Comparison of ENCODE assay signal across 25 cellular contexts in the genomic region with DNA sequence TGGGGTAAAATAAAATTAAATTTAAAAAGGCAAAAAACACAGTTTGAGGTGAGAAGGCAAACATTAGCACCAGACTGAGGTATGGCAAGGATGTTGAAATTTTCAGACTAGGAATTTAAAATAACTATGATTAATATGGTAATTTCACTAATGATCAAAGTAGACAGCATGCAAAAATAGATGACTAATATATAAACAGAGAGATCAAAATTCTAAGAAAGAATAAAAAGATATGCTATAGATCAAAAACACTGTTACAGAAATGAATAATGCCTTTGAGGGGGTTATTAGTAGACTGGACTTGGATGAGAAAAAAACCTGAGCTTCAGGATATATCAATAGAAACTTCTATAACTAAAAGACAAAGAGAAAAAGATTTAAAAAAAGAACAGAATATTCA. TPM values are rescaled to one million over a fixed set of nuclear protein-coding genes. Genes with fewer than 3 reads are reported as not detected.
"Had no signal": no experiment of that assay in that cellular context is flagged by ENCODE, and none has a peak within 500 bp of the region (broad histone marks: within the 10 kb centered on the region; RNA-seq: fewer than 3 reads in every experiment).

No MANE protein-coding gene starts in this region.

- H3K36me3 ChIP-seq: stomach, suprapubic skin, thoracic aorta, thyroid gland, tibial artery, tibial nerve, transverse colon, upper lobe of left lung, upper lobe of right lung, uterus, vagina had no signal

- DNase-seq: stimulated activated CD4-positive, alpha-beta T cell treated with anti-CD3 and anti-CD28 coated beads, Interleukin-2, amount 100 ng/mL, for 48 hours; stimulated activated CD4-positive, alpha-beta T cell treated with anti-CD3 and anti-CD28 coated beads, Interleukin-4, amount 100 ng/mL, for 1 hour; stimulated activated CD4-positive, alpha-beta T cell treated with anti-CD3 and anti-CD28 coated beads, Interleukin-4, amount 100 ng/mL, for 24 hours; stimulated activated CD4-positive, alpha-beta T cell treated with anti-CD3 and anti-CD28 coated beads, Interleukin-4, amount 100 ng/mL, for 4 hours; stimulated activated CD8-positive, alpha-beta memory T cell treated with anti-CD3 and anti-CD28 coated beads, Interleukin-4, amount 100 ng/mL, for 48 hours; stimulated activated naive B cell treated with anti-CD40 and anti-IgM and Interleukin-4, amounts not matched to agents 10 μg/mL and 1 μg/mL and 100 μg/mL, for 72 hours; stimulated activated naive CD4-positive, alpha-beta T cell; stimulated activated naive CD4-positive, alpha-beta T cell treated with Interleukin-2 at 50 U/mL for 16 hours; stimulated activated naive CD8-positive, alpha-beta T cell treated with anti-CD3 and anti-CD28 coated beads, Interleukin-15, amount 100 ng/mL, for 72 hours; stimulated activated naive CD8-positive, alpha-beta T cell treated with anti-CD3 and anti-CD28 coated beads, Interleukin-15, Interleukin-2, amounts not matched to agents 100 U/mL and 50 U/mL, for 24 hours; stomach; substantia nigra; testis; thyroid gland; tibial artery; transverse colon; trophoblast cell; upper lobe of left lung; upper lobe of right lung; uterus had no signal

- H3K27me3 ChIP-seq: stomach, suprapubic skin, testis, thyroid gland, tibial artery, tibial nerve, transverse colon, upper lobe of left lung, upper lobe of right lung, uterus, vagina had no signal

- H3K4me3 ChIP-seq: stomach, suprapubic skin, testis, thoracic aorta, thyroid gland, tibial artery, tibial nerve, transverse colon, upper lobe of left lung, upper lobe of right lung, uterus, vagina had no signal

- H3K4me1 ChIP-seq: stomach, suprapubic skin, testis, thyroid gland, tibial artery, tibial nerve, transverse colon, upper lobe of left lung, upper lobe of right lung, uterus had no signal

- ATAC-seq: stimulated activated memory B cell treated with anti-CD40 and anti-IgM and Interleukin-4, amounts not matched to agents 10 μg/mL and 1 μg/mL and 100 μg/mL, for 72 hours; stimulated activated naive B cell treated with anti-CD40 and anti-IgM and Interleukin-4, amounts not matched to agents 10 μg/mL and 1 μg/mL and 100 μg/mL, for 72 hours; stimulated activated naive CD8-positive, alpha-beta T cell treated with anti-CD3 and anti-CD28 coated beads, Interleukin-15, Interleukin-2, amounts not matched to agents 100 U/mL and 50 U/mL, for 24 hours; upper lobe of right lung had no signal

- H3K9me3 ChIP-seq: stomach, suprapubic skin, testis, thoracic aorta, thyroid gland, tibial artery, tibial nerve, transverse colon, upper lobe of left lung, upper lobe of right lung, uterus, vagina had no signal

- H3K27ac ChIP-seq: stomach, suprapubic skin, testis, thoracic aorta, thyroid gland, tibial artery, tibial nerve, transverse colon, upper lobe of left lung, upper lobe of right lung, uterus, vagina had no signal

RNA-seq across cellular contexts. Expression of gene AKAP3, which starts 57.0 kb away (rescaled TPM):
- total RNA-seq: vagina had no signal
